1 cellular context compared by ENCODE assay signal in the genomic region with DNA sequence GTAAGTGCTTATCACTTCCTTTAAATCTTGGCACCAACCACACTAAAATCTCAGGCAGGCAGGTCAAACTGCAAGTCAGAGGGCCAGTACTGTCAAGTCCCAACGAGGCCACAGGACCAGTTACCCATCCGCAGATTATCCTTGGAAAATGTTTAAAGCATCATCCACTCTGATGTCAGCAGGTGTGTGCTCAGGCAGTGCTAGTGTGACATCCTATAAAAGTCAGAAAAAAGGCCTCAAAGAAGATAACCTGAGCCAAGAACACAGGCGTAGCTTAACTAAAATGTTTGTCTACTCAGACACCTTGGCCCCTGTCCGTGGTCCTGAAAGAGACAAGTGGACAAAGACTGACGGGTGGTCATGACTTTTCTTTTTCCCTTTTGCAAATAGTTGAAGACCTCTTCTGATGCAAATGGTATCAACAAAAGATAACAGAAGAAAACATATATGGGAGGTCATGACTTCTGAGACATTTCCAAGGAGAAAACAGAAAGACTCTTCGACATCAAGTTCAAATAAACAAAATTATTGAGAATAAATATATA.
TF ChIP-seq lines count a peak whose summit lies in the region.

No MANE protein-coding gene starts in this region.

TF ChIP-seq in HCT116, 20 proteins besides CTCF, POLR2A, EP300 and RAD21 (continued from another document):
- TF ChIP-seq, protein P1, sequence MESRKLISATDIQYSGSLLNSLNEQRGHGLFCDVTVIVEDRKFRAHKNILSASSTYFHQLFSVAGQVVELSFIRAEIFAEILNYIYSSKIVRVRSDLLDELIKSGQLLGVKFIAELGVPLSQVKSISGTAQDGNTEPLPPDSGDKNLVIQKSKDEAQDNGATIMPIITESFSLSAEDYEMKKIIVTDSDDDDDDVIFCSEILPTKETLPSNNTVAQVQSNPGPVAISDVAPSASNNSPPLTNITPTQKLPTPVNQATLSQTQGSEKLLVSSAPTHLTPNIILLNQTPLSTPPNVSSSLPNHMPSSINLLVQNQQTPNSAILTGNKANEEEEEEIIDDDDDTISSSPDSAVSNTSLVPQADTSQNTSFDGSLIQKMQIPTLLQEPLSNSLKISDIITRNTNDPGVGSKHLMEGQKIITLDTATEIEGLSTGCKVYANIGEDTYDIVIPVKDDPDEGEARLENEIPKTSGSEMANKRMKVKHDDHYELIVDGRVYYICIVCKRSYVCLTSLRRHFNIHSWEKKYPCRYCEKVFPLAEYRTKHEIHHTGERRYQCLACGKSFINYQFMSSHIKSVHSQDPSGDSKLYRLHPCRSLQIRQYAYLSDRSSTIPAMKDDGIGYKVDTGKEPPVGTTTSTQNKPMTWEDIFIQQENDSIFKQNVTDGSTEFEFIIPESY (IDR thresholded peaks at IDR 0.05; ENCODE audit: extremely low read depth, insufficient replicate concordance, low read length) = no peak
- TF ChIP-seq, protein P2, sequence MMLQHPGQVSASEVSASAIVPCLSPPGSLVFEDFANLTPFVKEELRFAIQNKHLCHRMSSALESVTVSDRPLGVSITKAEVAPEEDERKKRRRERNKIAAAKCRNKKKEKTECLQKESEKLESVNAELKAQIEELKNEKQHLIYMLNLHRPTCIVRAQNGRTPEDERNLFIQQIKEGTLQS (IDR thresholded peaks at IDR 0.05) = no peak
